ENCODE assay signal across 11 cellular contexts in genomic region chr7:41205600-41205999, GRCh38.
A peak's percentile ranks its signal among the peaks of the same experiment; 100 is the strongest.
DNase-seq lines count a peak whose midpoint lies in the region; ATAC-seq, FAIRE-seq and TF ChIP-seq lines count a peak whose summit lies in the region.
"Had no signal": no experiment of that assay in that cellular context is flagged by ENCODE, and none has a peak within 500 bp of the region (broad histone marks: within the 10 kb centered on the region; RNA-seq: fewer than 3 reads in every experiment).

No MANE protein-coding gene starts in this region.

- no peak for FAIRE-seq in HTR-8/SVneo (lab: Jason Lieb, UNC)

- in situ Hi-C loops in GM13977 (cut with MboI; ENCODE audit: low pct_unique_long_range_greater_than_20kb, low sequenced_read_pairs, unreplicated experiment): no loop called here

- intact Hi-C loops in Right ventricle myocardium superior (cut with DNase I): no loop called here

- peak; percentile 76 for ATAC-seq in GM19397 (IDR thresholded peaks at IDR 0.05; ENCODE audit: unreplicated experiment)
- peak; percentile 71 for ATAC-seq in HG02623 (IDR thresholded peaks at IDR 0.05; ENCODE audit: unreplicated experiment)
- ATAC-seq in HG03442 (IDR thresholded peaks at IDR 0.05; ENCODE audit: unreplicated experiment): peak; percentile 77
- no peak for ATAC-seq in Right ventricle myocardium superior (ENCODE audit: poor library complexity)

- peak; percentile 34 for DNase-seq in GM13977 (ENCODE audit: low spot score)
- DNase-seq in kidney tubule cell (ENCODE audit: low spot score): no peak
- no peak for DNase-seq in HTR-8/SVneo (ENCODE audit: insufficient read length, low spot score)
- no peak for DNase-seq in kidney glomerular epithelial cell (lab: John Stamatoyannopoulos, UW)
- no peak for DNase-seq in Right ventricle myocardium superior
- DNase-seq: activated CD8-positive, alpha-beta memory T cell treated with anti-CD3 and anti-CD28 coated beads, Interleukin-2, amount 50 U/mL, for 48 hours; NCI-H1048; NCI-H446 had no signal

- TF ChIP-seq CTCF in GM13977 (IDR thresholded peaks at IDR 0.05; ENCODE audit: extremely low read depth, insufficient read depth, missing control alignments): no peak
